In genomic region chr2:136075466-136075865, GRCh38 we compare ENCODE assay signal across 1 cellular context.
TF ChIP-seq lines count a peak whose summit lies in the region.

No MANE protein-coding gene starts in this region.

TF ChIP-seq in H1, 55 proteins besides CTCF, POLR2A, EP300 and RAD21:
- no peak for TF ChIP-seq CBX8 (IDR thresholded peaks at IDR 0.05; ENCODE audit: borderline replicate concordance, low read depth, low read length)
- TF ChIP-seq TBP (IDR thresholded peaks at IDR 0.05; ENCODE audit: low read depth, low read length): no peak
- TF ChIP-seq ASH2L (IDR thresholded peaks at IDR 0.05; ENCODE audit: low read length): no peak
- no peak for TF ChIP-seq POU5F1 (IDR thresholded peaks at IDR 0.05; ENCODE audit: low read depth, low read length)
- no peak for TF ChIP-seq SP2 (IDR thresholded peaks at IDR 0.05; ENCODE audit: low read length)
- TF ChIP-seq HDAC6 (IDR thresholded peaks at IDR 0.05; ENCODE audit: low read depth, low read length): no peak
- TF ChIP-seq TCF12 (IDR thresholded peaks at IDR 0.05; ENCODE audit: low read depth, low read length): no peak
- TF ChIP-seq CHD1 (IDR thresholded peaks at IDR 0.05; ENCODE audit: low read depth, low read length): no peak
- no peak for TF ChIP-seq FOSL1 (IDR thresholded peaks at IDR 0.05; ENCODE audit: insufficient read depth, low read depth, low read length)
- TF ChIP-seq TEAD4 (IDR thresholded peaks at IDR 0.05; ENCODE audit: low read depth, low read length): no peak
- TF ChIP-seq SP4 (IDR thresholded peaks at IDR 0.05; ENCODE audit: low read length): no peak
- no peak for TF ChIP-seq KDM4A (IDR thresholded peaks at IDR 0.05; ENCODE audit: low read depth, low read length, severe bottlenecking)
